20 cellular contexts compared by ENCODE assay signal in genomic region chr1:145847827-145848226, GRCh38. TPM values are rescaled to one million over a fixed set of nuclear protein-coding genes. Genes with fewer than 3 reads are reported as not detected.
"Had no signal": no experiment of that assay in that cellular context is flagged by ENCODE, and none has a peak within 500 bp of the region (broad histone marks: within the 10 kb centered on the region; RNA-seq: fewer than 3 reads in every experiment).

No MANE protein-coding gene starts in this region.

- DNase-seq: effector memory CD4-positive, alpha-beta T cell; esophagus squamous epithelium; foreskin fibroblast; glutamatergic neuron; left ventricle myocardium inferior; mucosa of descending colon; nephron progenitor cell; posterior cingulate gyrus; spleen; stimulated activated CD4-positive, alpha-beta T cell treated with anti-CD3 and anti-CD28 coated beads, Interleukin-15, amount 100 ng/mL, for 24 hours; stimulated activated CD4-positive, alpha-beta T cell treated with anti-CD3 and anti-CD28 coated beads, Interleukin-1b, Interleukin-23, amount 100 ng/mL, for 48 hours; stimulated activated CD4-positive, alpha-beta T cell treated with anti-CD3 and anti-CD28 coated beads, Interleukin-4, amount 100 ng/mL, for 24 hours; stimulated activated naive B cell treated with anti-CD40 and anti-IgM and Interleukin-4, amounts not matched to agents 10 μg/mL and 1 μg/mL and 100 μg/mL, for 72 hours; stimulated activated naive CD8-positive, alpha-beta T cell treated with anti-CD3 and anti-CD28 coated beads, Interleukin-15, amount 100 ng/mL, for 72 hours; testis had no signal

- H3K27ac ChIP-seq: esophagus squamous epithelium, gastroesophageal sphincter, left ventricle myocardium inferior, neutrophil, testis, tibial nerve had no signal

- H3K27ac Mint-ChIP-seq: nephron progenitor cell; stimulated activated naive B cell treated with anti-CD40 and anti-IgM and Interleukin-4, amounts not matched to agents 10 μg/mL and 1 μg/mL and 100 μg/mL, for 72 hours; stimulated activated naive CD8-positive, alpha-beta T cell treated with anti-CD3 and anti-CD28 coated beads, Interleukin-15, amount 100 ng/mL, for 72 hours had no signal

- H3K27me3 Mint-ChIP-seq: stimulated activated naive B cell treated with anti-CD40 and anti-IgM and Interleukin-4, amounts not matched to agents 10 μg/mL and 1 μg/mL and 100 μg/mL, for 72 hours; stimulated activated naive CD8-positive, alpha-beta T cell treated with anti-CD3 and anti-CD28 coated beads, Interleukin-15, amount 100 ng/mL, for 72 hours had no signal

- H3K4me3 Mint-ChIP-seq: nephron progenitor cell; stimulated activated naive B cell treated with anti-CD40 and anti-IgM and Interleukin-4, amounts not matched to agents 10 μg/mL and 1 μg/mL and 100 μg/mL, for 72 hours; stimulated activated naive CD8-positive, alpha-beta T cell treated with anti-CD3 and anti-CD28 coated beads, Interleukin-15, amount 100 ng/mL, for 72 hours had no signal

- H3K9me3 Mint-ChIP-seq: nephron progenitor cell; stimulated activated naive B cell treated with anti-CD40 and anti-IgM and Interleukin-4, amounts not matched to agents 10 μg/mL and 1 μg/mL and 100 μg/mL, for 72 hours; stimulated activated naive CD8-positive, alpha-beta T cell treated with anti-CD3 and anti-CD28 coated beads, Interleukin-15, amount 100 ng/mL, for 72 hours had no signal

- ATAC-seq: gastroesophageal sphincter; mucosa of descending colon; sciatic nerve; stimulated activated naive B cell treated with anti-CD40 and anti-IgM and Interleukin-4, amounts not matched to agents 10 μg/mL and 1 μg/mL and 100 μg/mL, for 72 hours; stimulated activated naive CD8-positive, alpha-beta T cell treated with anti-CD3 and anti-CD28 coated beads, Interleukin-15, amount 100 ng/mL, for 72 hours had no signal

RNA-seq across cellular contexts. Expression of gene ANKRD35, which starts 37.8 kb away (rescaled TPM):
- total RNA-seq: osteocyte had no signal
